1 cellular context compared by ENCODE assay signal in genomic region chr15:88661041-88661765, GRCh38.
TF ChIP-seq lines count a peak whose summit lies in the region.

No MANE protein-coding gene starts in this region.

TF ChIP-seq in GM12891, 5 proteins besides CTCF, POLR2A, EP300 and RAD21:
- TF ChIP-seq SPI1 (IDR thresholded peaks at IDR 0.05; ENCODE audit: low read depth, low read length): no peak
- no peak for TF ChIP-seq PAX5 (IDR thresholded peaks at IDR 0.05; ENCODE audit: insufficient read depth, low read length, severe bottlenecking)
- TF ChIP-seq POLR2AphosphoS5 (IDR thresholded peaks at IDR 0.05; ENCODE audit: low read depth, low read length): no peak
- no peak for TF ChIP-seq POU2F2 (IDR thresholded peaks at IDR 0.05; ENCODE audit: low read depth, low read length)
- no peak for TF ChIP-seq TAF1 (IDR thresholded peaks at IDR 0.05; ENCODE audit: low read depth, low read length)
TF ChIP-seq in GM12891: peak in this region for 0.
